ENCODE assay signal across 11 cellular contexts in the genomic region with DNA sequence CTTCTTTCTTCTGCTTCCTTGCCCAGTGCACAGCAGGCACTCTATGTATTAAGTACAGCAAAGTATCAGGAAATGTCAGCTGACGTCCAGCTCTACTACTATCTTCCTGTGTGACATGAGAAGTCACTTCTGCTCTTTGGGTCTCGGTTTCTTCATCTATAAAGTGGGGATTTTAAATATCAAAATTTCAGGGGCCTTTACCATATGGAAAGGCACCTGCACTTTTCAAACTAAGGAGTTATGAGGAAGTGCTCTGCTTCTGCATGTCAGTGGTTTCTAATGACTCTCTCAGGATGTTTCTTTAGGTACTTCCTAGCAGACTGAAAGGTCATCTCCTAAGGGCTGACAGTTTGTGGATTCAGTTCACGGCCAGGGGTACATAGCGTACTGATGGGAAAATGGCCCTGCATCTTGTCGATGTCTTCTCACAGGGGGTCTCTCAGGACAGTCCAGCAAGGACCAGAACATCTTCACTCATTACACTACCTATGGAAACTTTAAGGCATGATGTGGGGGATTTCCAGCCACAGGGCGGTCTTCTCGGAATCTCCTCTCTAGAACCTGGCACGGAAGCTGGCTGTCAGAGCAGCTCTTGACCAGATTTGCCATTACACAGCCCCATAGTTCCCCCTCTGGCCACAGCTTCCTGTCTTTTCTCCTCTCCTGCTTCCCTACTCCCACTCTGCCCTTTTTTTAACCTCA. TPM values are rescaled to one million over a fixed set of nuclear protein-coding genes. Genes with fewer than 3 reads are reported as not detected.
DNase-seq lines count a peak whose midpoint lies in the region; ATAC-seq and TF ChIP-seq lines count a peak whose summit lies in the region.
"Had no signal": no experiment of that assay in that cellular context is flagged by ENCODE, and none has a peak within 500 bp of the region (broad histone marks: within the 10 kb centered on the region; RNA-seq: fewer than 3 reads in every experiment).

No MANE protein-coding gene starts in this region.

- no peak overlapping the region for H4K8ac ChIP-seq in H9 (replicated peaks; ENCODE audit: insufficient read length, low read depth, low read length)

- no peak overlapping the region for H3K18ac ChIP-seq in H9 (ENCODE audit: insufficient read length, low read depth, low read length)

- H3K27me3 ChIP-seq in OCI-LY3 (ENCODE audit: low read depth, low read length) (no peaks in the 10 kb centered on the region), H9 (ENCODE audit: insufficient read depth, low read length) (no peaks in the 10 kb centered on the region)

- H2BK5ac ChIP-seq in H9 (ENCODE audit: insufficient read length, low read length), result no peak overlapping the region

- peak overlapping the region; percentile 87 for H3K27ac Mint-ChIP-seq in activated CD4-positive, alpha-beta T cell treated with anti-CD3 and anti-CD28 coated beads for 36 hours
- H3K27ac Mint-ChIP-seq in stimulated activated memory B cell treated with anti-CD40 and anti-IgM and Interleukin-4, amounts not matched to agents 10 μg/mL and 1 μg/mL and 100 μg/mL, for 72 hours, result peak overlapping the region; percentile 97
- H3K27ac Mint-ChIP-seq in H9, result peak overlapping the region in 1 of 3 experiments; percentile 21; a peak in 3 of 7 replicates

- POLR2A ChIA-PET in activated CD4-positive, alpha-beta T cell treated with anti-CD3 and anti-CD28 coated beads for 36 hours (lab: Charles Lee), result no interaction called here

- H3K4ac ChIP-seq in H9 (ENCODE audit: low read depth, low read length), result no peak overlapping the region

- H3T11ph ChIP-seq in H9 (ENCODE audit: low read length), result no peak overlapping the region

- H3K23me2 ChIP-seq in H9 (ENCODE audit: insufficient read length, low read depth, low read length, poor library complexity, severe bottlenecking), result no peaks in the 10 kb centered on the region

- H4K5ac ChIP-seq in H9 (ENCODE audit: insufficient read length, low read depth, low read length), result no peak overlapping the region

- no peak overlapping the region for H3K23ac ChIP-seq in H9 (ENCODE audit: insufficient read length, low read depth, low read length)

- CTCF ChIA-PET in activated CD4-positive, alpha-beta T cell treated with anti-CD3 and anti-CD28 coated beads for 36 hours (lab: Charles Lee), result interaction anchor here (1.3 kb wide), 1 partner anchor 10 kb away, joined by 3 read pairs; no protein-coding TSS in a partner anchor

- H4K20me1 ChIP-seq in OCI-LY3 (ENCODE audit: insufficient read depth, low read length) (no peaks in the 10 kb centered on the region), H9 (ENCODE audit: control insufficient read depth, insufficient read depth, insufficient read length) (no peaks in the 10 kb centered on the region)

- H3K56ac ChIP-seq in H9 (ENCODE audit: insufficient read length, low read depth, low read length), result no peak overlapping the region

- no peak overlapping the region for H3K14ac ChIP-seq in H9 (ENCODE audit: insufficient read depth, low read length)

- H3K79me2 ChIP-seq in OCI-LY3 (ENCODE audit: low read length) (no peaks in the 10 kb centered on the region), H9 (ENCODE audit: insufficient read depth, low read length) (no peaks in the 10 kb centered on the region)

- WGBS in H9 (ENCODE audit: extremely low coverage, insufficient read length, low lambda C conversion rate), result no CpG with 5 or more reads among the region's 8 CpGs

- H3K4me1 Mint-ChIP-seq in activated CD4-positive, alpha-beta T cell treated with anti-CD3 and anti-CD28 coated beads for 36 hours, result peaks cover 9% of the 10 kb centered on the region
- H3K4me1 Mint-ChIP-seq in stimulated activated memory B cell treated with anti-CD40 and anti-IgM and Interleukin-4, amounts not matched to agents 10 μg/mL and 1 μg/mL and 100 μg/mL, for 72 hours, result peaks cover 27% of the 10 kb centered on the region
- no peaks in the 10 kb centered on the region for H3K4me1 Mint-ChIP-seq in H9

- TF ChIP-seq CTCF in OCI-LY3 (IDR thresholded peaks at IDR 0.05; ENCODE audit: low read depth, low read length) (no peak), H9 (conservative IDR thresholded peaks at IDR 0.05) (no peak)

- H2AK5ac ChIP-seq in H9 (ENCODE audit: insufficient read length, low read length), result no peak overlapping the region

- no peaks in the 10 kb centered on the region for H3K27me3 Mint-ChIP-seq in activated CD4-positive, alpha-beta T cell treated with anti-CD3 and anti-CD28 coated beads for 36 hours
- no peaks in the 10 kb centered on the region for H3K27me3 Mint-ChIP-seq in stimulated activated memory B cell treated with anti-CD40 and anti-IgM and Interleukin-4, amounts not matched to agents 10 μg/mL and 1 μg/mL and 100 μg/mL, for 72 hours
- no peaks in the 10 kb centered on the region for H3K27me3 Mint-ChIP-seq in H9 (ENCODE audit: low read depth)

- no peaks in the 10 kb centered on the region for H3K9me3 Mint-ChIP-seq in activated CD4-positive, alpha-beta T cell treated with anti-CD3 and anti-CD28 coated beads for 36 hours (ENCODE audit: low read depth)
- H3K9me3 Mint-ChIP-seq in stimulated activated memory B cell treated with anti-CD40 and anti-IgM and Interleukin-4, amounts not matched to agents 10 μg/mL and 1 μg/mL and 100 μg/mL, for 72 hours, result no peaks in the 10 kb centered on the region
- peaks cover 11% of the 10 kb centered on the region in 2 experiments; a peak in 4 of 5 replicates for H3K9me3 Mint-ChIP-seq in H9

- H3K27ac ChIP-seq in OCI-LY3 (ENCODE audit: low read length), result peak overlapping the region; percentile 94
- no peak overlapping the region for H3K27ac ChIP-seq in H9 (ENCODE audit: insufficient read length, low read depth, low read length)

- H3K9me3 ChIP-seq in OCI-LY3 (ENCODE audit: insufficient read depth, low read length) (0 out of 2 replicates have a peak, but pooled peaks cover 9% of the 10 kb centered on the region), H9 (ENCODE audit: control insufficient read depth, low read depth, low read length) (no peaks in the 10 kb centered on the region)

- H2BK12ac ChIP-seq in H9 (ENCODE audit: insufficient read length, low read depth, low read length), result no peak overlapping the region

- no peak overlapping the region for H2BK15ac ChIP-seq in H9 (ENCODE audit: low read depth, low read length)

- peak overlapping the region; percentile 83 for H3K4me2 ChIP-seq in OCI-LY3 (ENCODE audit: low read length)
- H3K4me2 ChIP-seq in H9 (ENCODE audit: insufficient read depth, insufficient read length, low read length), result no peak overlapping the region

- H3K36me3 Mint-ChIP-seq in activated CD4-positive, alpha-beta T cell treated with anti-CD3 and anti-CD28 coated beads for 36 hours (ENCODE audit: low read depth), result peaks cover 6% of the 10 kb centered on the region
- peaks cover 17% of the 10 kb centered on the region for H3K36me3 Mint-ChIP-seq in stimulated activated memory B cell treated with anti-CD40 and anti-IgM and Interleukin-4, amounts not matched to agents 10 μg/mL and 1 μg/mL and 100 μg/mL, for 72 hours
- H3K36me3 Mint-ChIP-seq in H9 (ENCODE audit: insufficient read depth in 1 of 3, low read depth in 3 of 3), result peaks cover 5 to 23% (median 5%) of the 10 kb centered on the region in 3 experiments; a peak in 4 of 7 replicates

- H2AFZ ChIP-seq in OCI-LY3 (ENCODE audit: low read depth, low read length) (no peak overlapping the region), H9 (ENCODE audit: low read length) (no peak overlapping the region)

- no peak overlapping the region for H2BK20ac ChIP-seq in H9 (ENCODE audit: low read depth, low read length, poor library complexity, severe bottlenecking)

- no peak for ATAC-seq in activated CD4-positive, alpha-beta T cell treated with anti-CD3 and anti-CD28 coated beads for 36 hours
- ATAC-seq in HG02610 (IDR thresholded peaks at IDR 0.05; ENCODE audit: unreplicated experiment) (peak; percentile 76), left ventricle myocardium superior (no peak)
- ATAC-seq in stimulated activated memory B cell treated with anti-CD40 and anti-IgM and Interleukin-4, amounts not matched to agents 10 μg/mL and 1 μg/mL and 100 μg/mL, for 72 hours, result peak; percentile 92

- H3K9ac ChIP-seq in OCI-LY3 (ENCODE audit: low read length) (peak overlapping the region; percentile 60; the same call in 1 of the 2 replicates), H9 (ENCODE audit: extremely low read depth, insufficient read length, low read length) (no peak overlapping the region)

- H3K4me1 ChIP-seq in OCI-LY3 (ENCODE audit: low read length), result peaks cover 21% of the 10 kb centered on the region
- no peaks in the 10 kb centered on the region for H3K4me1 ChIP-seq in H9 (ENCODE audit: insufficient read depth, low read length)

- H4K91ac ChIP-seq in H9 (ENCODE audit: insufficient read length, low read depth, low read length), result no peak overlapping the region

- H2BK120ac ChIP-seq in H9 (ENCODE audit: low read depth, low read length, poor library complexity, severe bottlenecking), result no peak overlapping the region

- no peaks in the 10 kb centered on the region for H3K36me3 ChIP-seq in OCI-LY3 (replicated peaks; ENCODE audit: low read depth, low read length)

- H3K4me3 ChIP-seq in OCI-LY3 (ENCODE audit: low read length), result peak overlapping the region; percentile 60

- intact Hi-C loops in activated CD4-positive, alpha-beta T cell treated with anti-CD3 and anti-CD28 coated beads for 36 hours (cut with DNase I, micrococcal nuclease), result no loop called here
- intact Hi-C loops in left ventricle myocardium superior (cut with micrococcal nuclease), result no loop called here

- no peaks in the 10 kb centered on the region for H3K79me1 ChIP-seq in H9 (ENCODE audit: insufficient read depth, low read depth, low read length, poor library complexity, severe bottlenecking)

- H3K4me3 Mint-ChIP-seq in activated CD4-positive, alpha-beta T cell treated with anti-CD3 and anti-CD28 coated beads for 36 hours, result no peak overlapping the region
- H3K4me3 Mint-ChIP-seq in stimulated activated memory B cell treated with anti-CD40 and anti-IgM and Interleukin-4, amounts not matched to agents 10 μg/mL and 1 μg/mL and 100 μg/mL, for 72 hours, result peak overlapping the region; percentile 73
- no peak overlapping the region for H3K4me3 Mint-ChIP-seq in H9

- no peak for DNase-seq in activated CD4-positive, alpha-beta T cell treated with anti-CD3 and anti-CD28 coated beads for 36 hours
- DNase-seq in activated CD4-positive, alpha-beta T cell treated with anti-CD3 and anti-CD28 coated beads for 48 hours, result no peak
- DNase-seq in H9, result no peak
- DNase-seq in kidney glomerular epithelial cell (lab: John Stamatoyannopoulos, UW), result no peak
- DNase-seq in left ventricle myocardium superior, result no peak
- DNase-seq: effector memory CD4-positive, alpha-beta T cell; islet precursor cell; small intestine had no signal

RNA-seq across cellular contexts. Expression of gene MTF1, which starts 42.0 kb away (rescaled TPM):
- 10 to 100 TPM; 16.1 to 23.8 TPM for total RNA-seq in activated CD4-positive, alpha-beta T cell treated with anti-CD3 and anti-CD28 coated beads for 36 hours
- total RNA-seq in H9 (2021) (17.0 and 17.5 TPM in 2 replicates), left ventricle myocardium superior (12.8 TPM)

RNA-seq across cellular contexts. Expression of gene INPP5B, which starts 45.5 kb away (rescaled TPM):
- total RNA-seq in activated CD4-positive, alpha-beta T cell treated with anti-CD3 and anti-CD28 coated beads for 36 hours, result 10 to 100 TPM; 27.7 to 28.9 TPM
- total RNA-seq in H9 (2021), result 28.2 and 28.8 TPM in 2 replicates
- total RNA-seq in left ventricle myocardium superior, result 12.0 TPM

Comparison
In these comparisons a context has a peak if more than half of its experiments do, and no peak if none do; other contexts are left out.
1. ATAC-seq: peak in HG02610 (single experiment) and stimulated activated memory B cell treated with anti-CD40 and anti-IgM and Interleukin-4, amounts not matched to agents 10 μg/mL and 1 μg/mL and 100 μg/mL, for 72 hours (single experiment); none in activated CD4-positive, alpha-beta T cell treated with anti-CD3 and anti-CD28 coated beads for 36 hours (single experiment) and left ventricle myocardium superior (single experiment).